In genomic region chr7:76285604-76286374, GRCh38 we compare ENCODE assay signal across 25 cellular contexts. TPM values are rescaled to one million over a fixed set of nuclear protein-coding genes. Genes with fewer than 3 reads are reported as not detected.
A peak's percentile ranks its signal among the peaks of the same experiment; 100 is the strongest.
DNase-seq lines count a peak whose midpoint lies in the region; ATAC-seq, FAIRE-seq and TF ChIP-seq lines count a peak whose summit lies in the region.
"Had no signal": no experiment of that assay in that cellular context is flagged by ENCODE, and none has a peak within 500 bp of the region (broad histone marks: within the 10 kb centered on the region; RNA-seq: fewer than 3 reads in every experiment).

No MANE protein-coding gene starts in this region.

- POLR2A ChIA-PET in K562 (lab: Yijun Ruan, JAX): interaction anchor here (0.6 to 2.2 kb wide), 6 partner anchors 8 to 211 kb away, joined by 3 to 8 read pairs (median 4); no protein-coding TSS in a partner anchor

- H3K9me3 ChIP-seq in H9 (ENCODE audit: control insufficient read depth, low read depth, low read length): no peaks in the 10 kb centered on the region
- H3K9me3 ChIP-seq in K562 (replicated peaks; ENCODE audit: control insufficient read depth, insufficient read depth, low read depth, low read length): no peaks in the 10 kb centered on the region
- H3K9me3 ChIP-seq in right lobe of liver: no peaks in the 10 kb centered on the region
- H3K9me3 ChIP-seq in aorta (ENCODE audit: control insufficient read depth, low read length): no peaks in the 10 kb centered on the region
- H3K9me3 ChIP-seq: Caco-2, MG63 had no signal

- H2BK120ac ChIP-seq in H9 (ENCODE audit: low read depth, low read length, poor library complexity, severe bottlenecking): no peak overlapping the region

- H3K4ac ChIP-seq in H9 (ENCODE audit: low read depth, low read length): no peak overlapping the region

- H3K4me1 ChIP-seq in H9 (ENCODE audit: insufficient read depth, low read length) (no peaks in the 10 kb centered on the region; the same call in 1 of the 2 replicates), K562 (replicated peaks in 1 of 2; ENCODE audit: control insufficient read depth in 2 of 2, insufficient read depth in 2 of 2, low read length in 2 of 2) (peaks cover 3 to 45% of the 10 kb centered on the region in 2 experiments), right lobe of liver (no peaks in the 10 kb centered on the region), aorta (ENCODE audit: control insufficient read depth in 1 of 2, insufficient read depth in 2 of 2, low read length in 2 of 2) (no peaks in the 10 kb centered on the region)

- H3K79me1 ChIP-seq in H9 (ENCODE audit: insufficient read depth, low read depth, low read length, poor library complexity, severe bottlenecking): no peaks in the 10 kb centered on the region

- WGBS in H9 (ENCODE audit: extremely low coverage, insufficient read length, low lambda C conversion rate): no CpG with 5 or more reads among the region's 29 CpGs
- 19% methylated on average over 28 of the region's 29 CpGs for WGBS in K562 (ENCODE audit: insufficient coverage, low coverage, missing lambda C conversion rate)
- 65% methylated on average over 10 of the region's 29 CpGs for WGBS in right lobe of liver (ENCODE audit: insufficient coverage, low coverage, low lambda C conversion rate, missing lambda C conversion rate)
- WGBS in aorta, 2 donors: 81 to 82% methylated on average over 29 of the region's 29 CpGs

- no peak overlapping the region for H2BK20ac ChIP-seq in H9 (ENCODE audit: low read depth, low read length, poor library complexity, severe bottlenecking)

- TF ChIP-seq CTCF in H9 (conservative IDR thresholded peaks at IDR 0.05): no peak
- no peak for TF ChIP-seq CTCF in K562 (IDR thresholded peaks at IDR 0.05 in 2 of 3, conservative IDR thresholded peaks at IDR 0.05 in 1 of 3; ENCODE audit: insufficient read depth in 2 of 3, low read depth in 1 of 3, low read length in 3 of 3)
- no peak for TF ChIP-seq CTCF in right lobe of liver (IDR thresholded peaks at IDR 0.05)

- CTCF ChIA-PET in K562 (lab: Yijun Ruan, JAX; ENCODE audit: low intra/inter-chr PET ratio): no interaction called here

- H4K91ac ChIP-seq in H9 (ENCODE audit: insufficient read length, low read depth, low read length): no peak overlapping the region

- FAIRE-seq in K562 (lab: Jason Lieb, UNC): no peak
- FAIRE-seq: A204.1, GM12878 had no signal

- no peak overlapping the region for H4K8ac ChIP-seq in H9 (replicated peaks; ENCODE audit: insufficient read length, low read depth, low read length)

- ATAC-seq in K562 (no peak), right lobe of liver (peak; percentile 9 to 60 (median 26)), aorta (ENCODE audit: low FRiP score) (no peak), GM21381 (IDR thresholded peaks at IDR 0.05; ENCODE audit: unreplicated experiment) (no peak)
- ATAC-seq in natural killer cell treated with Interleukin-12 subunit alpha and Interleukin-12 subunit beta and Interleukin-15 and Interleukin-18, amount 100 ng/mL, for 72 hours: no peak
- ATAC-seq: CD8-positive, alpha-beta T cell; GM12878; HCT116 had no signal

- no peak overlapping the region for H2BK12ac ChIP-seq in H9 (ENCODE audit: insufficient read length, low read depth, low read length)

- H3K18ac ChIP-seq in H9 (ENCODE audit: insufficient read length, low read depth, low read length): no peak overlapping the region

- no peak overlapping the region for H3T11ph ChIP-seq in H9 (ENCODE audit: low read length)

- H4K5ac ChIP-seq in H9 (ENCODE audit: insufficient read length, low read depth, low read length): no peak overlapping the region

- H3K9ac ChIP-seq in H9 (ENCODE audit: extremely low read depth, insufficient read length, low read length): no peak overlapping the region
- peak overlapping the region in 1 of 2 experiments; percentile 26; a peak in 1 of 4 replicates for H3K9ac ChIP-seq in K562 (ENCODE audit: insufficient read depth in 1 of 2, low read depth in 2 of 2, low read length in 2 of 2)

- DNase-seq in H9 (peak; percentile 24), K562 (ENCODE audit: extremely low read depth in 1 of 4, low spot score in 3 of 4) (no peak), right lobe of liver (no peak), aorta (peak; percentile 46 to 76), DMS114 treated with DMSO at 0.1 percent for 48 hours (lab: John Stamatoyannopoulos, UW; ENCODE audit: unreplicated experiment) (no peak)
- DNase-seq in natural killer cell treated with Interleukin-12 subunit alpha and Interleukin-12 subunit beta and Interleukin-15 and Interleukin-18, amount 100 ng/mL, for 72 hours (ENCODE audit: low spot score): no peak
- DNase-seq: Caco-2, DMS79, EL, GDM1, GOT3, KBM-7, MG63, NCI-H1105 treated with DMSO at 0.1 percent for 48 hours, NCI-H146, NCI-H2029, NCI-H446 treated with DMSO at 0.1 percent for 48 hours, NCI-H526, SHP77 treated with DMSO at 0.1 percent for 48 hours had no signal

- no peak for TF ChIP-seq EP300 in K562 (IDR thresholded peaks at IDR 0.05; ENCODE audit: low read length)

- peaks cover 8% of the 10 kb centered on the region for H3K23me2 ChIP-seq in H9 (ENCODE audit: insufficient read length, low read depth, low read length, poor library complexity, severe bottlenecking)

- no peaks in the 10 kb centered on the region for H4K20me1 ChIP-seq in H9 (ENCODE audit: control insufficient read depth, insufficient read depth, insufficient read length)
- H4K20me1 ChIP-seq in K562 (replicated peaks; ENCODE audit: control insufficient read depth, insufficient read depth, low read length): no peaks in the 10 kb centered on the region

- no peak overlapping the region for H3K27ac Mint-ChIP-seq in H9
- no peak overlapping the region for H3K27ac Mint-ChIP-seq in natural killer cell treated with Interleukin-12 subunit alpha and Interleukin-12 subunit beta and Interleukin-15 and Interleukin-18, amount 100 ng/mL, for 72 hours
- H3K27ac Mint-ChIP-seq: CD8-positive, alpha-beta T cell had no signal

- H2AFZ ChIP-seq in H9 (ENCODE audit: low read length) (no peak overlapping the region), K562 (ENCODE audit: low read depth, low read length) (no peak overlapping the region)

- H3K27ac ChIP-seq in H9 (ENCODE audit: insufficient read length, low read depth, low read length) (no peak overlapping the region), K562 (ENCODE audit: extremely low read depth, low read depth, low read length) (no peak overlapping the region), right lobe of liver (no peak overlapping the region), aorta (ENCODE audit: low read depth in 1 of 2, low read length in 2 of 2) (no peak overlapping the region)
- H3K27ac ChIP-seq: C4-2B had no signal

- no peaks in the 10 kb centered on the region for H3K79me2 ChIP-seq in H9 (ENCODE audit: insufficient read depth, low read length)
- H3K79me2 ChIP-seq in K562 (ENCODE audit: control insufficient read depth, insufficient read depth, low read length): no peaks in the 10 kb centered on the region

- TF ChIP-seq POLR2A in K562 (conservative IDR thresholded peaks at IDR 0.05) (no peak), right lobe of liver (IDR thresholded peaks at IDR 0.05) (no peak)

- intact Hi-C loops in K562 (cut with micrococcal nuclease): no loop called here
- intact Hi-C loops in right lobe of liver (cut with DNase I): no loop called here
- intact Hi-C loops in aorta (cut with DNase I): loop anchor here (5.0 to 10.0 kb wide), 2 partner anchors 108 to 111 kb away; no protein-coding TSS in a partner anchor

- in situ Hi-C loops in K562 (cut with MboI): no loop called here

- no peak overlapping the region for H2BK5ac ChIP-seq in H9 (ENCODE audit: insufficient read length, low read length)

- H3K56ac ChIP-seq in H9 (ENCODE audit: insufficient read length, low read depth, low read length): no peak overlapping the region

- no peak overlapping the region for H2BK15ac ChIP-seq in H9 (ENCODE audit: low read depth, low read length)

- peaks cover 36% of the 10 kb centered on the region for H3K27me3 Mint-ChIP-seq in H9 (ENCODE audit: low read depth)
- H3K27me3 Mint-ChIP-seq in natural killer cell treated with Interleukin-12 subunit alpha and Interleukin-12 subunit beta and Interleukin-15 and Interleukin-18, amount 100 ng/mL, for 72 hours: peaks cover 24 to 29% of the 10 kb centered on the region in 2 donors

- no TSS peak for BruUV-seq in K562 (replicated peaks; lab: Mats Ljungman, UMichigan)

- H3K4me1 Mint-ChIP-seq in H9: peaks cover 13 to 28% of the 10 kb centered on the region in 2 experiments
- H3K4me1 Mint-ChIP-seq in natural killer cell treated with Interleukin-12 subunit alpha and Interleukin-12 subunit beta and Interleukin-15 and Interleukin-18, amount 100 ng/mL, for 72 hours (ENCODE audit: low read depth in 2 of 2): peaks cover 6 to 11% of the 10 kb centered on the region in 2 donors

- H3K27me3 ChIP-seq in H9 (ENCODE audit: insufficient read depth, low read length) (peaks cover 5% of the 10 kb centered on the region; the same call in 1 of the 2 replicates), K562 (ENCODE audit: control insufficient read depth in 2 of 2, insufficient read depth in 2 of 2, low read length in 2 of 2) (peaks cover 24 to 36% of the 10 kb centered on the region in 2 experiments; a peak in 4 of 5 replicates), right lobe of liver (no peaks in the 10 kb centered on the region), aorta (ENCODE audit: control insufficient read depth in 1 of 2, insufficient read depth in 2 of 2, low read length in 1 of 2) (no peaks in the 10 kb centered on the region)
- H3K27me3 ChIP-seq: MG63 had no signal

- H3K9me1 ChIP-seq in K562 (ENCODE audit: control insufficient read depth, insufficient read depth, low read length): no peaks in the 10 kb centered on the region

- H3K4me3 Mint-ChIP-seq in H9: no peak overlapping the region
- H3K4me3 Mint-ChIP-seq in natural killer cell treated with Interleukin-12 subunit alpha and Interleukin-12 subunit beta and Interleukin-15 and Interleukin-18, amount 100 ng/mL, for 72 hours: no peak overlapping the region
- H3K4me3 Mint-ChIP-seq: CD8-positive, alpha-beta T cell had no signal

- peaks cover 0 to 2% of the 10 kb centered on the region in 2 experiments; a peak in 2 of 5 replicates for H3K9me3 Mint-ChIP-seq in H9
- no peaks in the 10 kb centered on the region for H3K9me3 Mint-ChIP-seq in natural killer cell treated with Interleukin-12 subunit alpha and Interleukin-12 subunit beta and Interleukin-15 and Interleukin-18, amount 100 ng/mL, for 72 hours
- H3K9me3 Mint-ChIP-seq: CD8-positive, alpha-beta T cell had no signal

- no peak for TF ChIP-seq RAD21 in K562 (CRISPR knock-in tag; conservative IDR thresholded peaks at IDR 0.05 in 1 of 2, IDR thresholded peaks at IDR 0.05 in 1 of 2)

- H3K4me2 ChIP-seq in H9 (ENCODE audit: insufficient read depth, insufficient read length, low read length): no peak overlapping the region
- no peak overlapping the region for H3K4me2 ChIP-seq in K562 (ENCODE audit: insufficient read depth, low read length)

- no peak overlapping the region for H3K4me3 ChIP-seq in K562
- H3K4me3 ChIP-seq in right lobe of liver: no peak overlapping the region
- H3K4me3 ChIP-seq in aorta (ENCODE audit: low read length in 2 of 2): no peak overlapping the region
- H3K4me3 ChIP-seq: GM12878, MG63 had no signal

- no peaks in the 10 kb centered on the region for H3K36me3 ChIP-seq in K562 (ENCODE audit: control insufficient read depth, insufficient read depth, low read length)
- H3K36me3 ChIP-seq in right lobe of liver: no peaks in the 10 kb centered on the region
- H3K36me3 ChIP-seq in aorta (ENCODE audit: control insufficient read depth in 1 of 2, insufficient read depth in 2 of 2, low read length in 1 of 2): no peaks in the 10 kb centered on the region
- H3K36me3 ChIP-seq: MG63 had no signal

- H3K14ac ChIP-seq in H9 (ENCODE audit: insufficient read depth, low read length): no peak overlapping the region

- H3K36me3 Mint-ChIP-seq in H9 (ENCODE audit: insufficient read depth in 1 of 3, low read depth in 3 of 3): peaks cover 4 to 23% (median 9%) of the 10 kb centered on the region in 3 experiments
- no peaks in the 10 kb centered on the region for H3K36me3 Mint-ChIP-seq in natural killer cell treated with Interleukin-12 subunit alpha and Interleukin-12 subunit beta and Interleukin-15 and Interleukin-18, amount 100 ng/mL, for 72 hours
- H3K36me3 Mint-ChIP-seq: CD8-positive, alpha-beta T cell had no signal

- H3K23ac ChIP-seq in H9 (ENCODE audit: insufficient read length, low read depth, low read length): no peak overlapping the region

- H2AK5ac ChIP-seq in H9 (ENCODE audit: insufficient read length, low read length): no peak overlapping the region

RNA-seq across cellular contexts. Expression of gene HSPB1, which starts 16.7 kb away (rescaled TPM):
- total RNA-seq in H9 (2021) (175 and 186 TPM in 2 replicates), K562 (2014; rRNA removed) (138 and 216 TPM in 2 replicates), K562 (2014; rRNA removed; fragmentation: Illumina TruSeq; extraction: Trizol) (16.0 and 27.1 TPM in 2 replicates), K562 (2015; rRNA removed; fragmentation: Illumina TruSeq; extraction: Trizol) (180 TPM in 2 replicates), K562 (2021) (522 and 565 TPM in 2 replicates), right lobe of liver (100 to 1,000 TPM in 5 of 6 experiments, 10 to 100 TPM in 1; 64.4 to 275 (median 234) TPM), aorta (1,000 to 10,000 TPM; 1,225 to 2,295 TPM)
- 7.2 and 18.6 TPM in 2 replicates for total RNA-seq in K562 (2011; cell fraction: chromatin; rRNA removed; ENCODE audit: low replicate concordance)
- 37.0 and 39.4 TPM in 2 replicates for total RNA-seq in K562 (2011; cell fraction: nucleolus; rRNA removed)
- 25.3 and 28.7 TPM in 2 replicates for total RNA-seq in K562 (2011; cell fraction: nucleoplasm; rRNA removed)
- polyA plus RNA-seq in K562 (2011; rRNA removed) (44.8 and 88.9 TPM in 2 replicates), K562 (2014; fragmentation: Illumina TruSeq; extraction: Trizol) (258 and 607 TPM in 2 replicates), K562 (2014; fragmentation: Nextera tagmentation; extraction: Ambion mirVana) (100 to 1,000 TPM in 1 of 2 experiments, 10 to 100 TPM in 1; 97.3 to 128 TPM), K562 (2014; rRNA removed) (283 and 298 TPM in 2 replicates), aorta (1,000 to 10,000 TPM in 1 of 2 donors, 100 to 1,000 TPM in 1; 742 to 1,817 TPM)
- 114 and 636 TPM in 2 replicates for polyA plus RNA-seq in K562 (2011; cell fraction: cytosol; rRNA removed)
- 55.5 and 127 TPM in 2 replicates for polyA plus RNA-seq in K562 (2011; cell fraction: nucleus; rRNA removed)
- 343 and 551 TPM in 2 replicates for polyA plus RNA-seq in K562 (2012)
- polyA minus RNA-seq in K562 (2011; rRNA and poly(A)+ RNA removed): 7.3 and 10.1 TPM in 2 replicates
- polyA minus RNA-seq in K562 (2011; cell fraction: cytosol; rRNA and poly(A)+ RNA removed): 107 and 110 TPM in 2 replicates
- polyA minus RNA-seq in K562 (2011; cell fraction: nucleus; rRNA and poly(A)+ RNA removed): 19.9 and 22.8 TPM in 2 replicates
- 10 to 100 TPM; 13.3 to 30.3 TPM for total RNA-seq in natural killer cell treated with Interleukin-12 subunit alpha and Interleukin-12 subunit beta and Interleukin-15 and Interleukin-18, amount 100 ng/mL, for 72 hours

Comparison
In these comparisons a context has a peak if more than half of its experiments do, and no peak if none do; other contexts are left out.
1. DNase-seq: peak in H9 (single experiment) and aorta (2 of 2); none in K562 (0 of 4), right lobe of liver (0 of 3), natural killer cell treated with Interleukin-12 subunit alpha and Interleukin-12 subunit beta and Interleukin-15 and Interleukin-18, amount 100 ng/mL, for 72 hours (single experiment) and DMS114 treated with DMSO at 0.1 percent for 48 hours (single experiment).
2. ATAC-seq: peak in right lobe of liver (4 of 4); none in K562 (single experiment), aorta (single experiment), GM21381 (single experiment) and natural killer cell treated with Interleukin-12 subunit alpha and Interleukin-12 subunit beta and Interleukin-15 and Interleukin-18, amount 100 ng/mL, for 72 hours (0 of 2).
3. intact Hi-C loops: an anchor here in aorta (5.0 to 10.0 kb wide); none called in K562 and right lobe of liver.